ENCODE assay signal across 8 cellular contexts in the genomic region with DNA sequence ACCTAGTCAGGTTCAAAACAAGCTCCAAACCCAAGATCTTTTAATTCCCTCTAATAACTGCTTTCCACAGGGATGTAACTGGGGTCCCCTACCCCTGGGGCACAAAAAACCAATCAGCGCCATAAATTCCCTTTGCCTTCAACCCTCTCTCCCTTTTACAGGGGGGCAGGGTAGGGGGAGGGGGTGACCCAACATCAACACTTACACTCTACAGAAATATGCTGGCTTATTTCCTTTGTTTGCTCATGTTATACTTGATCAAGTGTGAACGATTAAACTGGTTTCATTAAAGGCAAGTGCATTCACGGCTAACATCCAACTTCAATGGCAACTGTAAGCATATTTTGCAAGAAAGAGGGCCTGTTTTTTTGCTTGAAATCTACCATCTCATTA. TPM values are rescaled to one million over a fixed set of nuclear protein-coding genes. Genes with fewer than 3 reads are reported as not detected.
DNase-seq lines count a peak whose midpoint lies in the region; ATAC-seq, FAIRE-seq and TF ChIP-seq lines count a peak whose summit lies in the region.

No MANE protein-coding gene starts in this region.

- peak overlapping the region; percentile 98 for H3K27ac ChIP-seq in left ventricle myocardium inferior (replicated peaks)
- H3K27ac ChIP-seq in right cardiac atrium (ENCODE audit: low read length): no peak overlapping the region
- no peak overlapping the region for H3K27ac ChIP-seq in aorta (ENCODE audit: low read depth in 1 of 2, low read length in 2 of 2)

- H3K27me3 ChIP-seq in left ventricle myocardium inferior (ENCODE audit: low read depth): no peaks in the 10 kb centered on the region
- H3K27me3 ChIP-seq in right cardiac atrium (ENCODE audit: control insufficient read depth, insufficient read depth): no peaks in the 10 kb centered on the region
- H3K27me3 ChIP-seq in bronchial epithelial cell (ENCODE audit: control insufficient read depth, insufficient read depth, low read length): no peaks in the 10 kb centered on the region
- no peaks in the 10 kb centered on the region for H3K27me3 ChIP-seq in aorta (ENCODE audit: control insufficient read depth in 1 of 2, insufficient read depth in 2 of 2, low read length in 1 of 2)

- TF ChIP-seq CTCF in left ventricle myocardium inferior (IDR thresholded peaks at IDR 0.05; ENCODE audit: borderline replicate concordance) (no peak), bronchial epithelial cell (IDR thresholded peaks at IDR 0.05; ENCODE audit: insufficient read depth, low read length, severe bottlenecking) (no peak), mesothelial cell of epicardium (IDR thresholded peaks at IDR 0.05; ENCODE audit: unreplicated experiment) (no peak)

- no peaks in the 10 kb centered on the region for H3K9me3 ChIP-seq in left ventricle myocardium inferior (replicated peaks)
- H3K9me3 ChIP-seq in right cardiac atrium (ENCODE audit: control insufficient read depth, low read length): no peaks in the 10 kb centered on the region
- H3K9me3 ChIP-seq in aorta (ENCODE audit: control insufficient read depth, low read length): no peaks in the 10 kb centered on the region

- in situ Hi-C loops in KBM-7 (cut with MboI; ENCODE audit: low pct_unique_long_range_greater_than_20kb, low sequenced_read_pairs): no loop called here

- DNase-seq in left ventricle myocardium inferior (no peak), right cardiac atrium (no peak), bronchial epithelial cell (ENCODE audit: low read depth) (no peak), mesothelial cell of epicardium (ENCODE audit: low spot score in 2 of 2, unreplicated experiment in 2 of 2) (no peak), aorta (peak in 1 of 2 donors; percentile 16), amniotic stem cell (lab: John Stamatoyannopoulos, UW) (no peak), KBM-7 (no peak), EL (no peak)

- H3K36me3 ChIP-seq in left ventricle myocardium inferior: no peaks in the 10 kb centered on the region
- H3K36me3 ChIP-seq in bronchial epithelial cell (ENCODE audit: control insufficient read depth, insufficient read depth, low read length): no peaks in the 10 kb centered on the region
- no peaks in the 10 kb centered on the region for H3K36me3 ChIP-seq in aorta (ENCODE audit: control insufficient read depth in 1 of 2, insufficient read depth in 2 of 2, low read length in 1 of 2)

- peaks cover 64% of the 10 kb centered on the region for H3K4me1 Mint-ChIP-seq in mesothelial cell of epicardium

- H3K27me3 Mint-ChIP-seq in mesothelial cell of epicardium (ENCODE audit: low read depth): no peaks in the 10 kb centered on the region

- H3K4me3 ChIP-seq in left ventricle myocardium inferior: peak overlapping the region; percentile 93
- no peak overlapping the region for H3K4me3 ChIP-seq in right cardiac atrium (ENCODE audit: low read length)
- peak overlapping the region; percentile 75 for H3K4me3 ChIP-seq in bronchial epithelial cell (ENCODE audit: low read depth, low read length)
- peak overlapping the region; percentile 23 to 83 for H3K4me3 ChIP-seq in aorta (ENCODE audit: low read length in 2 of 2)

- 41% methylated on average over 3 of the region's 3 CpGs for WGBS in right cardiac atrium
- WGBS in aorta, 2 donors: 10 to 21% methylated on average over 3 of the region's 3 CpGs

- peak overlapping the region; percentile 92 for H3K27ac Mint-ChIP-seq in mesothelial cell of epicardium

- intact Hi-C loops in left ventricle myocardium inferior (cut with micrococcal nuclease): loop anchor here (10.0 kb wide), 1 partner anchor 113 kb away; no protein-coding TSS in a partner anchor
- intact Hi-C loops in right cardiac atrium (cut with DNase I): loop anchor here in 3 of 4 donors (5.0 to 10.0 kb wide), 4 partner anchors 73 to 105 kb away; no protein-coding TSS in a partner anchor
- intact Hi-C loops in aorta (cut with DNase I): loop anchor here (5.0 to 10.0 kb wide), 3 partner anchors 75 to 253 kb away; no protein-coding TSS in a partner anchor

- no peaks in the 10 kb centered on the region for H3K36me3 Mint-ChIP-seq in mesothelial cell of epicardium

- ATAC-seq in right cardiac atrium: no peak
- no peak for ATAC-seq in aorta (ENCODE audit: low FRiP score)

- no peaks in the 10 kb centered on the region for H3K9me3 Mint-ChIP-seq in mesothelial cell of epicardium

- H3K4me3 Mint-ChIP-seq in mesothelial cell of epicardium: peak overlapping the region; percentile 97

- H3K4me1 ChIP-seq in left ventricle myocardium inferior (peaks cover 81% of the 10 kb centered on the region), right cardiac atrium (ENCODE audit: control insufficient read depth, insufficient read depth, low read length) (peaks cover 18% of the 10 kb centered on the region), aorta (ENCODE audit: control insufficient read depth in 1 of 2, insufficient read depth in 2 of 2, low read length in 2 of 2) (peaks cover 0 to 14% of the 10 kb centered on the region in 2 donors)

- no peak for FAIRE-seq in bronchial epithelial cell (lab: Jason Lieb, UNC)

RNA-seq across cellular contexts. Expression of gene CTBP2, which starts 2.9 kb away (rescaled TPM):
- total RNA-seq in left ventricle myocardium inferior: 29.1 TPM
- 10 to 100 TPM; 36.6 to 38.7 (median 38.0) TPM for total RNA-seq in right cardiac atrium
- polyA plus RNA-seq in right cardiac atrium: 16.6 TPM
- total RNA-seq in bronchial epithelial cell: 123 and 141 TPM in 2 replicates
- 115 to 122 TPM (median 121 TPM) in 3 replicates for total RNA-seq in mesothelial cell of epicardium
- total RNA-seq in aorta: 10 to 100 TPM; 85.5 to 85.7 TPM
- 10 to 100 TPM; 32.4 to 51.9 TPM for polyA plus RNA-seq in aorta
